Comparison of ENCODE assay signal across 10 cellular contexts in genomic region chr2:232421189-232421785, GRCh38. TPM values are rescaled to one million over a fixed set of nuclear protein-coding genes. Genes with fewer than 3 reads are reported as not detected.
DNase-seq lines count a peak whose midpoint lies in the region; ATAC-seq and TF ChIP-seq lines count a peak whose summit lies in the region.
"Had no signal": no experiment of that assay in that cellular context is flagged by ENCODE, and none has a peak within 500 bp of the region (broad histone marks: within the 10 kb centered on the region; RNA-seq: fewer than 3 reads in every experiment).

No MANE protein-coding gene starts in this region.

- no peak overlapping the region for H3K4me3 Mint-ChIP-seq in MCF 10A (ENCODE audit: unreplicated experiment)
- H3K4me3 Mint-ChIP-seq in activated T-cell treated with anti-CD3 and anti-CD28 coated beads, Interleukin-2, amount 50 U/mL, for 24 hours: no peak overlapping the region

- WGBS in mammary epithelial cell (ENCODE audit: low coverage, missing lambda C conversion rate): 100% methylated on average over 2 of the region's 22 CpGs
- 28% methylated on average over 8 of the region's 22 CpGs for WGBS in right lobe of liver (ENCODE audit: insufficient coverage, low coverage, low lambda C conversion rate, missing lambda C conversion rate)
- WGBS in testis, 2 donors: 4 to 13% methylated on average over 13 to 22 of the region's 22 CpGs

- peak in 3 of 4 donors; percentile 3 to 14 (median 8) for ATAC-seq in right lobe of liver

- no peak overlapping the region for H3K27ac ChIP-seq in mammary epithelial cell (ENCODE audit: insufficient read depth, low read depth, low read length)
- no peak overlapping the region for H3K27ac ChIP-seq in right lobe of liver
- no peak overlapping the region for H3K27ac ChIP-seq in testis

- peak overlapping the region; percentile 59 for H2AFZ ChIP-seq in mammary epithelial cell (ENCODE audit: low read depth, low read length)

- intact Hi-C loops in MCF 10A (cut with micrococcal nuclease) (no loop called here), mammary epithelial cell (cut with micrococcal nuclease) (no loop called here), right lobe of liver (cut with DNase I) (no loop called here), testis (cut with DNase I; ENCODE audit: low total_unique reads) (no loop called here)

- no peaks in the 10 kb centered on the region for H3K9me3 ChIP-seq in mammary epithelial cell (replicated peaks; ENCODE audit: insufficient read depth, low read length)
- no peaks in the 10 kb centered on the region for H3K9me3 ChIP-seq in right lobe of liver
- H3K9me3 ChIP-seq in testis: no peaks in the 10 kb centered on the region

- H3K27me3 ChIP-seq in mammary epithelial cell (ENCODE audit: insufficient read depth, low read length): peaks cover 40% of the 10 kb centered on the region
- H3K27me3 ChIP-seq in right lobe of liver: peaks cover 21 to 27% of the 10 kb centered on the region in 2 donors
- no peaks in the 10 kb centered on the region for H3K27me3 ChIP-seq in testis

- no peaks in the 10 kb centered on the region for H3K4me1 Mint-ChIP-seq in MCF 10A (ENCODE audit: insufficient read depth, unreplicated experiment)
- peaks cover 16% of the 10 kb centered on the region for H3K4me1 Mint-ChIP-seq in activated T-cell treated with anti-CD3 and anti-CD28 coated beads, Interleukin-2, amount 50 U/mL, for 24 hours (ENCODE audit: low read depth)

- DNase-seq in T47D (ENCODE audit: low read depth in 1 of 2, low spot score in 1 of 2) (peak; percentile 65 to 73), MCF 10A (ENCODE audit: unreplicated experiment) (no peak), mammary epithelial cell (no peak), right lobe of liver (no peak), testis (no peak), NCI-H446 treated with DMSO at 0.1 percent for 48 hours (lab: John Stamatoyannopoulos, UW) (no peak), hepatic stellate cell (ENCODE audit: low spot score) (no peak)
- DNase-seq in activated T-cell treated with anti-CD3 and anti-CD28 coated beads, Interleukin-2, amount 50 U/mL, for 24 hours: no peak
- DNase-seq: foreskin melanocyte had no signal

- H3K4me1 ChIP-seq in mammary epithelial cell (ENCODE audit: insufficient read depth, low read length) (peaks cover 18% of the 10 kb centered on the region), right lobe of liver (peaks cover 0 to 10% (median 4%) of the 10 kb centered on the region in 4 donors), testis (peaks cover 8% of the 10 kb centered on the region)

- peaks cover 13% of the 10 kb centered on the region for H3K27me3 Mint-ChIP-seq in MCF 10A (ENCODE audit: insufficient read depth, unreplicated experiment)
- peaks cover 65% of the 10 kb centered on the region for H3K27me3 Mint-ChIP-seq in activated T-cell treated with anti-CD3 and anti-CD28 coated beads, Interleukin-2, amount 50 U/mL, for 24 hours

- no peaks in the 10 kb centered on the region for H3K36me3 Mint-ChIP-seq in MCF 10A (ENCODE audit: insufficient read depth, unreplicated experiment)
- no peaks in the 10 kb centered on the region for H3K36me3 Mint-ChIP-seq in activated T-cell treated with anti-CD3 and anti-CD28 coated beads, Interleukin-2, amount 50 U/mL, for 24 hours (ENCODE audit: low read depth)

- CTCF ChIA-PET in MCF 10A (lab: Yijun Ruan, JAX) (interaction anchor here (0.7 to 1.0 kb wide), 2 partner anchors 21 to 522 kb away, joined by 3 read pairs; no protein-coding TSS in a partner anchor), mammary epithelial cell (lab: Charles Lee; ENCODE audit: low non-redundant PET) (no interaction called here)

- no peak overlapping the region for H3K27ac Mint-ChIP-seq in MCF 10A (ENCODE audit: low read depth, unreplicated experiment)
- H3K27ac Mint-ChIP-seq in activated T-cell treated with anti-CD3 and anti-CD28 coated beads, Interleukin-2, amount 50 U/mL, for 24 hours: no peak overlapping the region

- H3K9ac ChIP-seq in mammary epithelial cell (ENCODE audit: insufficient read depth, low read length): no peak overlapping the region

- peaks cover 5% of the 10 kb centered on the region for H4K20me1 ChIP-seq in mammary epithelial cell (ENCODE audit: insufficient read depth, low read length)

- in situ Hi-C loops in T47D (cut with HindIII; ENCODE audit: low pct_unique_long_range_greater_than_20kb, low sequenced_read_pairs) (no loop called here), mammary epithelial cell (cut with MboI; ENCODE audit: low sequenced_read_pairs in 2 of 2) (no loop called here)

- dilution Hi-C loops in mammary epithelial cell (cut with HindIII; ENCODE audit: low sequenced_read_pairs): no loop called here

- BruUV-seq in MCF 10A (replicated peaks; lab: Mats Ljungman, UMichigan) (no TSS peak), mammary epithelial cell (replicated peaks; lab: Mats Ljungman, UMichigan) (no TSS peak)

- H3K4me3 ChIP-seq in mammary epithelial cell (replicated peaks in 1 of 3; ENCODE audit: insufficient read depth in 1 of 3, low read depth in 2 of 3, low read length in 3 of 3) (peak overlapping the region in 2 of 3 experiments; percentile 20 to 24), right lobe of liver (peak overlapping the region in 1 of 3 donors; percentile 31), testis (peak overlapping the region; percentile 24 to 45)

- TF ChIP-seq POLR2A in right lobe of liver (IDR thresholded peaks at IDR 0.05) (no peak), testis (IDR thresholded peaks at IDR 0.05) (no peak)

- H3K36me3 ChIP-seq in mammary epithelial cell (ENCODE audit: insufficient read depth, low read length) (no peaks in the 10 kb centered on the region), right lobe of liver (no peaks in the 10 kb centered on the region), testis (ENCODE audit: low read depth, missing control alignments) (no peaks in the 10 kb centered on the region)

- H3K4me2 ChIP-seq in mammary epithelial cell (ENCODE audit: insufficient read depth, low read depth, low read length): peak overlapping the region; percentile 89

- TF ChIP-seq CTCF in MCF 10A (IDR thresholded peaks at IDR 0.05; ENCODE audit: unreplicated experiment) (no peak), mammary epithelial cell (conservative IDR thresholded peaks at IDR 0.05 in 1 of 2, IDR thresholded peaks at IDR 0.05 in 1 of 2; ENCODE audit: extremely low read depth in 1 of 2, insufficient read depth in 1 of 2, low read depth in 1 of 2, low read length in 2 of 2) (no peak), right lobe of liver (IDR thresholded peaks at IDR 0.05) (no peak), testis (IDR thresholded peaks at IDR 0.05) (no peak)

- POLR2A ChIA-PET in MCF 10A (lab: Yijun Ruan, JAX): no interaction called here

- H3K9me3 Mint-ChIP-seq in MCF 10A (ENCODE audit: unreplicated experiment): peaks cover 17% of the 10 kb centered on the region
- peaks cover 3% of the 10 kb centered on the region for H3K9me3 Mint-ChIP-seq in activated T-cell treated with anti-CD3 and anti-CD28 coated beads, Interleukin-2, amount 50 U/mL, for 24 hours

- H3K79me2 ChIP-seq in mammary epithelial cell (ENCODE audit: insufficient read depth, low read length): no peaks in the 10 kb centered on the region

RNA-seq across cellular contexts. Expression of gene ALPG, which starts 14.6 kb away (rescaled TPM):
- not detected in 2 replicates for total RNA-seq in MCF 10A (2022)
- not detected for total RNA-seq in mammary epithelial cell
- 0.03 TPM for polyA plus RNA-seq in mammary epithelial cell
- polyA minus RNA-seq in mammary epithelial cell: not detected
- total RNA-seq in right lobe of liver: not detected
- 1 to 10 TPM in 1 of 2 donors, under 1 TPM in 1; 0.93 to 1.0 TPM for total RNA-seq in testis
- 0.44 TPM for polyA plus RNA-seq in testis (ENCODE audit: insufficient read depth, low read depth, low replicate concordance)
- total RNA-seq: activated T-helper 1 cell treated with anti-CD3 and anti-CD28 coated beads, Interleukin-12 subunit alpha, Interleukin-12 subunit beta, Interleukin-2, Interleukin-4 antibody, amounts not matched to agents 30 ng/mL and 10 ng/mL and 1 ng/mL, durations not matched to agents 14 hours and 24 hours and 36 hours had no signal

RNA-seq across cellular contexts. Expression of gene ALPI, which starts 34.7 kb away (rescaled TPM):
- total RNA-seq in MCF 10A (2022): not detected in 2 replicates
- total RNA-seq in mammary epithelial cell: not detected
- polyA plus RNA-seq in mammary epithelial cell: not detected
- not detected for polyA minus RNA-seq in mammary epithelial cell
- under 1 TPM in 2 of 6 experiments, not detected in 4; 0.19 to 0.25 TPM for total RNA-seq in right lobe of liver
- under 1 TPM in 1 of 2 donors, not detected in 1; 0.43 TPM for total RNA-seq in testis
- 0.16 TPM for polyA plus RNA-seq in testis (ENCODE audit: insufficient read depth, low read depth, low replicate concordance)
- total RNA-seq: activated T-helper 1 cell treated with anti-CD3 and anti-CD28 coated beads, Interleukin-12 subunit alpha, Interleukin-12 subunit beta, Interleukin-2, Interleukin-4 antibody, amounts not matched to agents 30 ng/mL and 10 ng/mL and 1 ng/mL, durations not matched to agents 14 hours and 24 hours and 36 hours had no signal

RNA-seq across cellular contexts. Expression of gene ALPP, which starts 42.7 kb away (rescaled TPM):
- total RNA-seq in MCF 10A (2022): 0.35 and 0.64 TPM in 2 replicates
- total RNA-seq in mammary epithelial cell: not detected
- 0.03 TPM for polyA plus RNA-seq in mammary epithelial cell
- not detected for polyA minus RNA-seq in mammary epithelial cell
- not detected for total RNA-seq in right lobe of liver
- total RNA-seq in testis: under 1 TPM; 0.25 to 0.87 TPM
- not detected for polyA plus RNA-seq in testis (ENCODE audit: insufficient read depth, low read depth, low replicate concordance)
- total RNA-seq: activated T-helper 1 cell treated with anti-CD3 and anti-CD28 coated beads, Interleukin-12 subunit alpha, Interleukin-12 subunit beta, Interleukin-2, Interleukin-4 antibody, amounts not matched to agents 30 ng/mL and 10 ng/mL and 1 ng/mL, durations not matched to agents 14 hours and 24 hours and 36 hours had no signal

Comparison
In these comparisons a context has a peak if more than half of its experiments do, and no peak if none do; other contexts are left out.
1. DNase-seq: peak in T47D (2 of 2); none in MCF 10A (single experiment), mammary epithelial cell (single experiment), right lobe of liver (0 of 3), testis (single experiment), NCI-H446 treated with DMSO at 0.1 percent for 48 hours (single experiment), hepatic stellate cell (single experiment) and activated T-cell treated with anti-CD3 and anti-CD28 coated beads, Interleukin-2, amount 50 U/mL, for 24 hours (single experiment).